1 cellular context compared by ENCODE assay signal in the genomic region with DNA sequence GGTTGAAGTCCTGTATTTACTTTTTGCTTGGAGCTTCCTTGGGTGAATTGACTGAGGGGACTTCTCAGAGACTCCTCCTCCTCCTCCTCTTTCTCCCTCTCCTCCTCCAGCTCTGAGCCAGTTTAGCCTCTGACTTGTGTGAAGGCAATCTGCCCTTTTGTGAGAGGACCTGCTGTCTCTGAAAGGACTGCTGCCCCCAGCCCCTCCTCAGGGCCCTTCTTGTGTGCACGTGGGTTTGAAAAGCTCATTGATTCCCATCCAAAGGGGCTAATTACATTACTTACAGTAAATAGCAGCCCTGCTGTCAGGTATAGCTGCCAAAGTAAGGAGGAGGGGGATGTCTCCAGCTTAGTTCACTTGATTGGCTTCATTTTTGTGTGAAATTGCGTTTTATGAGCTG.
TF ChIP-seq lines count a peak whose summit lies in the region.

No MANE protein-coding gene starts in this region.

TF ChIP-seq in WTC11, 78 proteins besides CTCF, POLR2A, EP300 and RAD21:
- TF ChIP-seq CBFB (CRISPR knock-in tag; IDR thresholded peaks at IDR 0.05; ENCODE audit: low read depth) = no peak
- TF ChIP-seq JAZF1 (CRISPR knock-in tag; IDR thresholded peaks at IDR 0.05) = no peak
- no peak for TF ChIP-seq ZNF138 (CRISPR knock-in tag; conservative IDR thresholded peaks at IDR 0.05)
- no peak for TF ChIP-seq ESRRA (CRISPR knock-in tag; IDR thresholded peaks at IDR 0.05; ENCODE audit: borderline replicate concordance)
- TF ChIP-seq, protein P1, sequence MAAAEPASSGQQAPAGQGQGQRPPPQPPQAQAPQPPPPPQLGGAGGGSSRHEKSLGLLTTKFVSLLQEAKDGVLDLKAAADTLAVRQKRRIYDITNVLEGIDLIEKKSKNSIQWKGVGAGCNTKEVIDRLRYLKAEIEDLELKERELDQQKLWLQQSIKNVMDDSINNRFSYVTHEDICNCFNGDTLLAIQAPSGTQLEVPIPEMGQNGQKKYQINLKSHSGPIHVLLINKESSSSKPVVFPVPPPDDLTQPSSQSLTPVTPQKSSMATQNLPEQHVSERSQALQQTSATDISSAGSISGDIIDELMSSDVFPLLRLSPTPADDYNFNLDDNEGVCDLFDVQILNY (CRISPR knock-in tag; IDR thresholded peaks at IDR 0.05) = no peak
- TF ChIP-seq HMGA2 (CRISPR knock-in tag; IDR thresholded peaks at IDR 0.05) = no peak
- no peak for TF ChIP-seq CREB1 (CRISPR knock-in tag; IDR thresholded peaks at IDR 0.05)
- TF ChIP-seq, protein P2, sequence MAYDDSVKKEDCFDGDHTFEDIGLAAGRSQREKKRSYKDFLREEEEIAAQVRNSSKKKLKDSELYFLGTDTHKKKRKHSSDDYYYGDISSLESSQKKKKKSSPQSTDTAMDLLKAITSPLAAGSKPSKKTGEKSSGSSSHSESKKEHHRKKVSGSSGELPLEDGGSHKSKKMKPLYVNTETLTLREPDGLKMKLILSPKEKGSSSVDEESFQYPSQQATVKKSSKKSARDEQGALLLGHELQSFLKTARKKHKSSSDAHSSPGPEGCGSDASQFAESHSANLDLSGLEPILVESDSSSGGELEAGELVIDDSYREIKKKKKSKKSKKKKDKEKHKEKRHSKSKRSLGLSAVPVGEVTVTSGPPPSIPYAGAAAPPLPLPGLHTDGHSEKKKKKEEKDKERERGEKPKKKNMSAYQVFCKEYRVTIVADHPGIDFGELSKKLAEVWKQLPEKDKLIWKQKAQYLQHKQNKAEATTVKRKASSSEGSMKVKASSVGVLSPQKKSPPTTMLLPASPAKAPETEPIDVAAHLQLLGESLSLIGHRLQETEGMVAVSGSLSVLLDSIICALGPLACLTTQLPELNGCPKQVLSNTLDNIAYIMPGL (CRISPR knock-in tag; IDR thresholded peaks at IDR 0.05) = no peak
- TF ChIP-seq, protein P3, sequence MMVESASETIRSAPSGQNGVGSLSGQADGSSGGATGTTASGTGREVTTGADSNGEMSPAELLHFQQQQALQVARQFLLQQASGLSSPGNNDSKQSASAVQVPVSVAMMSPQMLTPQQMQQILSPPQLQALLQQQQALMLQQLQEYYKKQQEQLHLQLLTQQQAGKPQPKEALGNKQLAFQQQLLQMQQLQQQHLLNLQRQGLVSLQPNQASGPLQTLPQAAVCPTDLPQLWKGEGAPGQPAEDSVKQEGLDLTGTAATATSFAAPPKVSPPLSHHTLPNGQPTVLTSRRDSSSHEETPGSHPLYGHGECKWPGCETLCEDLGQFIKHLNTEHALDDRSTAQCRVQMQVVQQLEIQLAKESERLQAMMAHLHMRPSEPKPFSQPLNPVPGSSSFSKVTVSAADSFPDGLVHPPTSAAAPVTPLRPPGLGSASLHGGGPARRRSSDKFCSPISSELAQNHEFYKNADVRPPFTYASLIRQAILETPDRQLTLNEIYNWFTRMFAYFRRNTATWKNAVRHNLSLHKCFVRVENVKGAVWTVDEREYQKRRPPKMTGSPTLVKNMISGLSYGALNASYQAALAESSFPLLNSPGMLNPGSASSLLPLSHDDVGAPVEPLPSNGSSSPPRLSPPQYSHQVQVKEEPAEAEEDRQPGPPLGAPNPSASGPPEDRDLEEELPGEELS (CRISPR knock-in tag; IDR thresholded peaks at IDR 0.05) = no peak
- no peak for TF ChIP-seq TP53 (CRISPR knock-in tag; IDR thresholded peaks at IDR 0.05)
- TF ChIP-seq, protein P4, sequence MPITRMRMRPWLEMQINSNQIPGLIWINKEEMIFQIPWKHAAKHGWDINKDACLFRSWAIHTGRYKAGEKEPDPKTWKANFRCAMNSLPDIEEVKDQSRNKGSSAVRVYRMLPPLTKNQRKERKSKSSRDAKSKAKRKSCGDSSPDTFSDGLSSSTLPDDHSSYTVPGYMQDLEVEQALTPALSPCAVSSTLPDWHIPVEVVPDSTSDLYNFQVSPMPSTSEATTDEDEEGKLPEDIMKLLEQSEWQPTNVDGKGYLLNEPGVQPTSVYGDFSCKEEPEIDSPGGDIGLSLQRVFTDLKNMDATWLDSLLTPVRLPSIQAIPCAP (CRISPR knock-in tag; IDR thresholded peaks at IDR 0.05) = no peak
- TF ChIP-seq FOXK1 (CRISPR knock-in tag; IDR thresholded peaks at IDR 0.05) = no peak
- no peak for TF ChIP-seq EMX1 (CRISPR knock-in tag; IDR thresholded peaks at IDR 0.05)
- TF ChIP-seq ETV6 (CRISPR knock-in tag; IDR thresholded peaks at IDR 0.05) = no peak
- no peak for TF ChIP-seq NR1H2 (CRISPR knock-in tag; IDR thresholded peaks at IDR 0.05)
